11 cellular contexts compared by ENCODE assay signal in the genomic region with DNA sequence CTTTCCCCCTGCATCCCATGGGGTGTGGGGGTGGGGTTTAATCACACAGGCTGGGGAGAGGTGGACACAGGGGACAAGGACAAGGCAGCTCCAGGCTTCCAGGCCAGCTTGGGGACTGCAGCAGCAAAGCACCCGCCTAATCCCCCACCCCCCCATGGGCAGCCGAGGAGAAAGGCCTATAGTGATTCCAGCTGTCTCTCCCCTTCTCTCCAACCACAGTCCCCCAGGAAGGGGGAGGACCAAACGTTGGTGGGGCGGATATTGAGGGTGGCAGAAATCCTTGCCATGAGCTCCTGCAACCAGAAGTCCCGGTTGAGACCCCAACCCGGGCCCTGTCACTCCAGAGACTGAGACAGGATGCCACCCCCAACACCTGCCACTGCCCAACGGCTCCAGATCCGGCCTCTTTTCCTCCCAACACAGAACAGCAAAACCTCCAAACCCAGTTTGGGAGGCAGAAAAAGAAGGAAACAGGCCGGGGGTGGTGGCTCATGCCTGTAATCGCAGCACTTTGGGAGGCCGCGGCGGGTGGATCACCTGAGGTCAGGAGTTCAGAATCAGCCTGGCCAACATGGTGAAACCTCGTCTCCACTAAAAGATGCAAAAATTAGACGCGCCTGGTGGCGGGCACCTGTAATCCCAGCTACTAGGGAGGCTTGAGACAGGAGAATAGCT. TPM values are rescaled to one million over a fixed set of nuclear protein-coding genes. Genes with fewer than 3 reads are reported as not detected.
DNase-seq lines count a peak whose midpoint lies in the region; ATAC-seq, FAIRE-seq and TF ChIP-seq lines count a peak whose summit lies in the region.
"Had no signal": no experiment of that assay in that cellular context is flagged by ENCODE, and none has a peak within 500 bp of the region (broad histone marks: within the 10 kb centered on the region; RNA-seq: fewer than 3 reads in every experiment).

No MANE protein-coding gene starts in this region.

- peaks cover 39% of the 10 kb centered on the region for H3K4me1 Mint-ChIP-seq in MCF 10A (ENCODE audit: insufficient read depth, unreplicated experiment)
- H3K4me1 Mint-ChIP-seq in stimulated activated naive CD8-positive, alpha-beta T cell treated with anti-CD3 and anti-CD28 coated beads, Interleukin-15, amount 100 ng/mL, for 72 hours: peaks cover 76% of the 10 kb centered on the region

- H3F3A ChIP-seq in SK-N-SH (replicated peaks; ENCODE audit: insufficient read depth): peaks cover 13% of the 10 kb centered on the region

- no peak for TF ChIP-seq POLR2A in HepG2 (IDR thresholded peaks at IDR 0.05; ENCODE audit: insufficient read depth in 1 of 2, low read depth in 2 of 2, low read length in 2 of 2)

- peaks cover 30 to 43% of the 10 kb centered on the region in 2 experiments; a peak in 3 of 4 replicates for H3K4me1 ChIP-seq in SK-N-SH (ENCODE audit: control insufficient read depth in 1 of 2, insufficient read depth in 2 of 2, low read depth in 1 of 2, low read length in 1 of 2)
- H3K4me1 ChIP-seq in HepG2 (ENCODE audit: insufficient read depth, low read length): peaks cover 69% of the 10 kb centered on the region

- H3K9ac ChIP-seq in SK-N-SH: peak overlapping the region; percentile 94
- H3K9ac ChIP-seq in HepG2 (ENCODE audit: insufficient read depth, low read depth, low read length): peak overlapping the region; percentile 95
- H3K9ac ChIP-seq: KMS-11 had no signal

- ATAC-seq in SK-N-SH treated with all-trans-retinoic acid at 6 μM for 48 hours (no peak), HepG2 (no peak; the same call in 2 of the 3 replicates)
- ATAC-seq in stimulated activated naive CD8-positive, alpha-beta T cell treated with anti-CD3 and anti-CD28 coated beads, Interleukin-15, amount 100 ng/mL, for 72 hours: no peak

- BruUV-seq in MCF 10A (replicated peaks; lab: Mats Ljungman, UMichigan) (no TSS peak), HepG2 (replicated peaks; lab: Mats Ljungman, UMichigan) (no TSS peak)

- DNase-seq in SK-N-SH: no peak
- no peak for DNase-seq in MCF 10A (ENCODE audit: unreplicated experiment)
- no peak for DNase-seq in HepG2 (ENCODE audit: low spot score)
- DNase-seq in stimulated activated naive CD8-positive, alpha-beta T cell treated with anti-CD3 and anti-CD28 coated beads, Interleukin-15, amount 100 ng/mL, for 72 hours: no peak
- no peak for DNase-seq in mesenteric fat pad (ENCODE audit: low spot score)
- DNase-seq in nucleus accumbens (lab: John Stamatoyannopoulos, UW): no peak
- no peak for DNase-seq in NCI-H774 (lab: John Stamatoyannopoulos, UW)

- H3K4me3 ChIP-seq in SK-N-SH (ENCODE audit: low read depth in 2 of 2, low read length in 1 of 2): peak overlapping the region; percentile 57 to 91; a peak in 3 of 4 replicates
- H3K4me3 ChIP-seq in HepG2 (replicated peaks in 1 of 3; ENCODE audit: insufficient read depth in 1 of 3, low read depth in 2 of 3, low read length in 3 of 3): peak overlapping the region; percentile 92 to 100 (median 95)

- H3K9me3 ChIP-seq in SK-N-SH (no peaks in the 10 kb centered on the region), HepG2 (ENCODE audit: low read length) (no peaks in the 10 kb centered on the region)

- peaks cover 30% of the 10 kb centered on the region for H3K36me3 Mint-ChIP-seq in MCF 10A (ENCODE audit: insufficient read depth, unreplicated experiment)

- POLR2A ChIA-PET in SK-N-SH (lab: Yijun Ruan, JAX): interaction anchor here (0.7 to 1.2 kb wide), 2 partner anchors 20 to 35 kb away, joined by 3 read pairs; no protein-coding TSS in a partner anchor
- POLR2A ChIA-PET in MCF 10A (lab: Yijun Ruan, JAX): interaction anchor here (0.6 to 6.5 kb wide), 18 partner anchors 8 to 84 kb away, joined by 3 to 153 read pairs (median 10); a partner anchor contains a TSS
- POLR2A ChIA-PET in HepG2 (lab: Yijun Ruan, JAX): interaction anchor here (0.7 to 5.9 kb wide), 12 partner anchors 8 to 249 kb away, joined by 3 to 120 read pairs (median 6); no protein-coding TSS in a partner anchor

- CTCF ChIA-PET in SK-N-SH (lab: Yijun Ruan, JAX) (interaction anchor here (0.6 to 8.8 kb wide), 5 partner anchors 13 to 91 kb away, joined by 3 to 125 read pairs (median 6); no protein-coding TSS in a partner anchor), MCF 10A (lab: Yijun Ruan, JAX) (interaction anchor here (0.6 to 15.2 kb wide), 12 partner anchors 10 to 531 kb away, joined by 3 to 156 read pairs (median 5); no protein-coding TSS in a partner anchor), HepG2 (lab: Yijun Ruan, JAX; ENCODE audit: low intra/inter-chr PET ratio, low total read pairs) (no interaction called here)

- TF ChIP-seq CTCF in SK-N-SH (IDR thresholded peaks at IDR 0.05) (no peak), MCF 10A (IDR thresholded peaks at IDR 0.05; ENCODE audit: unreplicated experiment) (no peak), HepG2 (CRISPR knock-in tag; IDR thresholded peaks at IDR 0.05) (no peak)

- H3K4me2 ChIP-seq in SK-N-SH (peak overlapping the region; percentile 98), HepG2 (ENCODE audit: low read depth, low read length) (peak overlapping the region; percentile 99)
- H3K4me2 ChIP-seq: KMS-11 had no signal

- TF ChIP-seq EP300 in SK-N-SH (IDR thresholded peaks at IDR 0.05; ENCODE audit: borderline replicate concordance in 1 of 2, low read depth in 1 of 2, low read length in 1 of 2) (no peak), HepG2 (IDR thresholded peaks at IDR 0.05; ENCODE audit: low read depth in 2 of 2, low read length in 2 of 2) (no peak), HepG2 (CRISPR knock-in tag; IDR thresholded peaks at IDR 0.05; ENCODE audit: borderline replicate concordance) (no peak)

- H3K27me3 ChIP-seq in SK-N-SH (ENCODE audit: insufficient read depth) (no peaks in the 10 kb centered on the region), HepG2 (ENCODE audit: control insufficient read depth in 1 of 2, insufficient read depth in 2 of 2, low read length in 2 of 2) (no peaks in the 10 kb centered on the region; a peak in 1 of 5 replicates)

- no peaks in the 10 kb centered on the region for H3K9me3 Mint-ChIP-seq in MCF 10A (ENCODE audit: unreplicated experiment)
- H3K9me3 Mint-ChIP-seq in stimulated activated naive CD8-positive, alpha-beta T cell treated with anti-CD3 and anti-CD28 coated beads, Interleukin-15, amount 100 ng/mL, for 72 hours: no peaks in the 10 kb centered on the region

- H2AFZ ChIP-seq in SK-N-SH (ENCODE audit: low read depth) (no peak overlapping the region), HepG2 (ENCODE audit: low read length) (no peak overlapping the region)

- no peaks in the 10 kb centered on the region for H3K27me3 Mint-ChIP-seq in MCF 10A (ENCODE audit: insufficient read depth, unreplicated experiment)
- peaks cover 60% of the 10 kb centered on the region for H3K27me3 Mint-ChIP-seq in stimulated activated naive CD8-positive, alpha-beta T cell treated with anti-CD3 and anti-CD28 coated beads, Interleukin-15, amount 100 ng/mL, for 72 hours

- in situ Hi-C loops in HepG2 (cut with HindIII; ENCODE audit: extremely low pct_ligation_motif_present, low pct_unique_long_range_greater_than_20kb): no loop called here

- intact Hi-C loops in MCF 10A (cut with micrococcal nuclease): loop anchor here (1.0 kb wide), 1 partner anchor 78 kb away; no protein-coding TSS in a partner anchor
- intact Hi-C loops in HepG2 (cut with micrococcal nuclease; ENCODE audit: unreplicated experiment): no loop called here

- no peak for TF ChIP-seq RAD21 in SK-N-SH (IDR thresholded peaks at IDR 0.05; ENCODE audit: low read length)
- TF ChIP-seq RAD21 in HepG2 (CRISPR knock-in tag; IDR thresholded peaks at IDR 0.05): no peak

- H3K4me3 Mint-ChIP-seq in MCF 10A (ENCODE audit: unreplicated experiment): peak overlapping the region; percentile 87
- peak overlapping the region; percentile 68 to 79 for H3K4me3 Mint-ChIP-seq in stimulated activated naive CD8-positive, alpha-beta T cell treated with anti-CD3 and anti-CD28 coated beads, Interleukin-15, amount 100 ng/mL, for 72 hours

- no peaks in the 10 kb centered on the region for H3K9me2 ChIP-seq in SK-N-SH

- FAIRE-seq in HepG2 (lab: Jason Lieb, UNC): no peak
- FAIRE-seq: GM19239, TTC549 had no signal

- 53% methylated on average over 13 of the region's 17 CpGs for WGBS in SK-N-SH (ENCODE audit: low lambda C conversion rate)
- 5% methylated on average over 13 of the region's 17 CpGs for WGBS in HepG2 (ENCODE audit: low lambda C conversion rate)

- H4K20me1 ChIP-seq in SK-N-SH (ENCODE audit: insufficient read depth): peaks cover 10% of the 10 kb centered on the region; the same call in 1 of the 2 replicates
- peaks cover 40% of the 10 kb centered on the region; the same call in 1 of the 2 replicates for H4K20me1 ChIP-seq in HepG2 (ENCODE audit: insufficient read depth, low read length)

- H3K27ac ChIP-seq in SK-N-SH (ENCODE audit: low read depth in 2 of 2, low read length in 1 of 2) (peak overlapping the region in 1 of 2 experiments; percentile 75; a peak in 1 of 4 replicates), HepG2 (ENCODE audit: extremely low read length, insufficient read depth, low read length) (peak overlapping the region; percentile 86)
- H3K27ac ChIP-seq: KMS-11 had no signal

- H3K36me3 ChIP-seq in SK-N-SH (replicated peaks in 1 of 2; ENCODE audit: control insufficient read depth in 1 of 2, insufficient read depth in 2 of 2, low read length in 1 of 2) (peaks cover 10 to 15% of the 10 kb centered on the region in 2 experiments), HepG2 (replicated peaks in 1 of 2; ENCODE audit: control insufficient read depth in 1 of 2, insufficient read depth in 2 of 2, low read length in 2 of 2) (peaks cover 17 to 31% of the 10 kb centered on the region in 2 experiments)

- peak overlapping the region; percentile 63 for H3K27ac Mint-ChIP-seq in MCF 10A (ENCODE audit: low read depth, unreplicated experiment)
- H3K27ac Mint-ChIP-seq in stimulated activated naive CD8-positive, alpha-beta T cell treated with anti-CD3 and anti-CD28 coated beads, Interleukin-15, amount 100 ng/mL, for 72 hours: no peak overlapping the region

- H3K79me2 ChIP-seq in SK-N-SH (ENCODE audit: insufficient read depth): peaks cover 72% of the 10 kb centered on the region
- H3K79me2 ChIP-seq in HepG2 (ENCODE audit: insufficient read depth, low read length): peaks cover 72% of the 10 kb centered on the region

RNA-seq across cellular contexts. Expression of a gene that starts 1.7 kb away (rescaled TPM):
- 82.2 and 126 TPM in 2 replicates for polyA plus RNA-seq in SK-N-SH (2012; rRNA removed)
- polyA plus RNA-seq in SK-N-SH (2012; cell fraction: cytosol; rRNA removed): 47.2 and 71.1 TPM in 2 replicates
- polyA plus RNA-seq in SK-N-SH (2012; cell fraction: nucleus; rRNA removed): 164 and 170 TPM in 2 replicates
- 206 and 248 TPM in 2 replicates for total RNA-seq in MCF 10A (2022)
- total RNA-seq in HepG2 (2016; rRNA removed; fragmentation: Illumina TruSeq; extraction: Trizol): 15.5 and 33.6 TPM in 2 replicates
- 6.7 and 7.8 TPM in 2 replicates for total RNA-seq in HepG2 (2016; cell fraction: cytosol; rRNA removed; fragmentation: Illumina TruSeq; extraction: Trizol; ENCODE audit: low read depth)
- 10.8 and 35.8 TPM in 2 replicates for total RNA-seq in HepG2 (2016; cell fraction: insoluble cytoplasmic fraction; rRNA removed; fragmentation: Illumina TruSeq; extraction: Trizol)
- total RNA-seq in HepG2 (2016; cell fraction: membrane; rRNA removed; fragmentation: Illumina TruSeq; extraction: Trizol): 14.9 and 16.9 TPM in 2 replicates
- total RNA-seq in HepG2 (2016; cell fraction: nucleus; rRNA removed; fragmentation: Illumina TruSeq; extraction: Trizol): 41.9 and 47.9 TPM in 2 replicates
- 53.6 and 62.5 TPM in 2 replicates for polyA plus RNA-seq in HepG2 (2011; rRNA removed)
- polyA plus RNA-seq in HepG2 (2011; cell fraction: cytosol; rRNA removed): 39.1 and 62.9 TPM in 2 replicates
- 163 and 212 TPM in 2 replicates for polyA plus RNA-seq in HepG2 (2011; cell fraction: nucleus; rRNA removed)
- polyA plus RNA-seq in HepG2 (2012): 25.4 and 56.3 TPM in 2 replicates
- polyA plus RNA-seq in HepG2 (2016; cell fraction: cytosol; fragmentation: Illumina TruSeq; extraction: Trizol; ENCODE audit: low read depth): 2.1 and 2.2 TPM in 2 replicates
- polyA plus RNA-seq in HepG2 (2016; cell fraction: insoluble cytoplasmic fraction; fragmentation: Illumina TruSeq; extraction: Trizol; ENCODE audit: low read depth): 11.5 and 14.9 TPM in 2 replicates
- polyA plus RNA-seq in HepG2 (2016; cell fraction: membrane; fragmentation: Illumina TruSeq; extraction: Trizol; ENCODE audit: low read depth): 5.7 and 6.8 TPM in 2 replicates
- polyA plus RNA-seq in HepG2 (2016; cell fraction: nucleus; fragmentation: Illumina TruSeq; extraction: Trizol; ENCODE audit: insufficient read depth, low read depth): 84.4 and 87.2 TPM in 2 replicates
- 69.9 and 218 TPM in 2 replicates for polyA minus RNA-seq in HepG2 (2011; rRNA and poly(A)+ RNA removed; ENCODE audit: low replicate concordance)
- 72.7 and 86.9 TPM in 2 replicates for polyA minus RNA-seq in HepG2 (2011; cell fraction: cytosol; rRNA and poly(A)+ RNA removed)
- 65.6 and 79.3 TPM in 2 replicates for polyA minus RNA-seq in HepG2 (2011; cell fraction: nucleus; rRNA and poly(A)+ RNA removed)
- total RNA-seq in mesenteric fat pad: 17.6 TPM

RNA-seq across cellular contexts. Expression of a gene that starts 58.3 kb away (rescaled TPM):
- polyA plus RNA-seq in SK-N-SH (2012; rRNA removed) (11.5 and 11.8 TPM in 2 replicates), HepG2 (2011; rRNA removed) (1.7 and 2.2 TPM in 2 replicates)
- polyA plus RNA-seq in SK-N-SH (2012; cell fraction: cytosol; rRNA removed): 3.7 and 6.1 TPM in 2 replicates
- 29.3 and 39.8 TPM in 2 replicates for polyA plus RNA-seq in SK-N-SH (2012; cell fraction: nucleus; rRNA removed)
- total RNA-seq in MCF 10A (2022) (1.7 and 1.9 TPM in 2 replicates), HepG2 (2016; rRNA removed; fragmentation: Illumina TruSeq; extraction: Trizol) (1.8 and 2.0 TPM in 2 replicates), mesenteric fat pad (6.7 TPM)
- total RNA-seq in HepG2 (2016; cell fraction: cytosol; rRNA removed; fragmentation: Illumina TruSeq; extraction: Trizol; ENCODE audit: low read depth): 0.53 and 1.0 TPM in 2 replicates
- total RNA-seq in HepG2 (2016; cell fraction: insoluble cytoplasmic fraction; rRNA removed; fragmentation: Illumina TruSeq; extraction: Trizol): 1.4 and 2.3 TPM in 2 replicates
- total RNA-seq in HepG2 (2016; cell fraction: membrane; rRNA removed; fragmentation: Illumina TruSeq; extraction: Trizol): 1.3 and 1.5 TPM in 2 replicates
- 1.9 and 2.1 TPM in 2 replicates for total RNA-seq in HepG2 (2016; cell fraction: nucleus; rRNA removed; fragmentation: Illumina TruSeq; extraction: Trizol)
- polyA plus RNA-seq in HepG2 (2011; cell fraction: cytosol; rRNA removed): 1.7 and 2.2 TPM in 2 replicates
- polyA plus RNA-seq in HepG2 (2011; cell fraction: nucleus; rRNA removed): 9.9 and 10.1 TPM in 2 replicates
- 0.88 and 1.6 TPM in 2 replicates for polyA plus RNA-seq in HepG2 (2012)
- polyA plus RNA-seq in HepG2 (2016; cell fraction: cytosol; fragmentation: Illumina TruSeq; extraction: Trizol; ENCODE audit: low read depth): 0.47 and 1.2 TPM in 2 replicates
- polyA plus RNA-seq in HepG2 (2016; cell fraction: insoluble cytoplasmic fraction; fragmentation: Illumina TruSeq; extraction: Trizol; ENCODE audit: low read depth): 1.7 and 2.2 TPM in 2 replicates
- polyA plus RNA-seq in HepG2 (2016; cell fraction: membrane; fragmentation: Illumina TruSeq; extraction: Trizol; ENCODE audit: low read depth): 0.94 and 1.7 TPM in 2 replicates
- polyA plus RNA-seq in HepG2 (2016; cell fraction: nucleus; fragmentation: Illumina TruSeq; extraction: Trizol; ENCODE audit: insufficient read depth, low read depth): 4.0 and 5.0 TPM in 2 replicates
- 1.3 and 7.5 TPM in 2 replicates for polyA minus RNA-seq in HepG2 (2011; rRNA and poly(A)+ RNA removed; ENCODE audit: low replicate concordance)
- polyA minus RNA-seq in HepG2 (2011; cell fraction: cytosol; rRNA and poly(A)+ RNA removed): 0.69 and 0.79 TPM in 2 replicates
- polyA minus RNA-seq in HepG2 (2011; cell fraction: nucleus; rRNA and poly(A)+ RNA removed): 1.4 and 2.1 TPM in 2 replicates
